29 cellular contexts compared by ENCODE assay signal in genomic region chr2:241835605-241836004, GRCh38. TPM values are rescaled to one million over a fixed set of nuclear protein-coding genes. Genes with fewer than 3 reads are reported as not detected.
"Had no signal": no experiment of that assay in that cellular context is flagged by ENCODE, and none has a peak within 500 bp of the region (broad histone marks: within the 10 kb centered on the region; RNA-seq: fewer than 3 reads in every experiment).

No MANE protein-coding gene starts in this region.

- H3K4me1 ChIP-seq: body of pancreas, spleen, suprapubic skin had no signal

- ATAC-seq: activated CD8-positive, alpha-beta memory T cell treated with anti-CD3 and anti-CD28 coated beads, Interleukin-2, amount 10 ng/mL, durations not matched to agents 7 days and 5 days; body of pancreas; left lobe of liver; naive thymus-derived CD4-positive, alpha-beta T cell; T-cell had no signal

- DNase-seq: activated CD4-positive, CD25-positive, alpha-beta regulatory T cell treated with anti-CD3 and anti-CD28 coated beads, Interleukin-2, amount 50 U/mL, for 72 hours; activated CD8-positive, alpha-beta memory T cell treated with anti-CD3 and anti-CD28 coated beads, Interleukin-2, amount 10 ng/mL, durations not matched to agents 7 days and 5 days; activated gamma-delta T cell treated with Interleukin-2 at 50 U/mL for 16 hours; amygdala; body of pancreas; erythroblast; foreskin fibroblast; retina; spleen; stimulated activated CD4-positive, alpha-beta T cell treated with anti-CD3 and anti-CD28 coated beads, Interleukin-4, amount 100 ng/mL, for 24 hours; stomach; T-cell; WERI-Rb-1 had no signal

- H3K4me3 ChIP-seq: body of pancreas, cardiac muscle cell, lung, spleen, stomach, suprapubic skin, tibial nerve had no signal

- H3K27ac ChIP-seq: body of pancreas, cardiac muscle cell, spleen, stomach, suprapubic skin, tibial nerve, WERI-Rb-1 had no signal

- H3K4me3 Mint-ChIP-seq: activated CD8-positive, alpha-beta memory T cell treated with anti-CD3 and anti-CD28 coated beads, Interleukin-2, amount 10 ng/mL, durations not matched to agents 7 days and 5 days; activated naive CD8-positive, alpha-beta T cell; naive thymus-derived CD4-positive, alpha-beta T cell; T-cell; T-helper 2 cell treated with Interferon-gamma antibody and Interleukin-4, amounts not matched to agents 5 μg/mL and 100 μg/mL, for 36 hours had no signal

- H3K27me3 Mint-ChIP-seq: activated naive CD8-positive, alpha-beta T cell had no signal

- H3K9me3 ChIP-seq: body of pancreas, stomach, suprapubic skin had no signal

- H3K27me3 ChIP-seq: body of pancreas, cardiac muscle cell had no signal

- H3K27ac Mint-ChIP-seq: activated CD8-positive, alpha-beta memory T cell treated with anti-CD3 and anti-CD28 coated beads, Interleukin-2, amount 10 ng/mL, durations not matched to agents 7 days and 5 days; activated naive CD8-positive, alpha-beta T cell; naive thymus-derived CD4-positive, alpha-beta T cell; progenitor cell of endocrine pancreas; T-cell; T-helper 2 cell treated with Interferon-gamma antibody and Interleukin-4, amounts not matched to agents 5 μg/mL and 100 μg/mL, for 36 hours had no signal

- H3K36me3 ChIP-seq: cardiac muscle cell, spleen, stomach, suprapubic skin, tibial nerve, WERI-Rb-1 had no signal

- H3K9me3 Mint-ChIP-seq: naive thymus-derived CD4-positive, alpha-beta T cell; T-cell had no signal

- H3K36me3 Mint-ChIP-seq: activated CD8-positive, alpha-beta memory T cell treated with anti-CD3 and anti-CD28 coated beads, Interleukin-2, amount 10 ng/mL, durations not matched to agents 7 days and 5 days; activated naive CD8-positive, alpha-beta T cell; T-cell had no signal

RNA-seq across cellular contexts. Expression of gene PDCD1, which starts 23.1 kb away (rescaled TPM):
- total RNA-seq: cardiac muscle cell, chondrocyte, fibroblast of lung, glomerular endothelial cell, osteocyte, progenitor cell of endocrine pancreas, suprapubic skin had no signal

RNA-seq across cellular contexts. Expression of gene NEU4, which starts 26.6 kb away (rescaled TPM):
- total RNA-seq: body of pancreas, fibroblast of lung, kidney epithelial cell, osteocyte had no signal

RNA-seq across cellular contexts. Expression of gene RTP5, which starts 33.9 kb away (rescaled TPM):
- total RNA-seq: activated CD8-positive, alpha-beta memory T cell treated with anti-CD3 and anti-CD28 coated beads, Interleukin-2, amount 10 ng/mL, durations not matched to agents 7 days and 5 days; body of pancreas; cardiac muscle cell; chondrocyte; fibroblast of lung; glomerular endothelial cell; kidney epithelial cell; left lobe of liver; mesenteric fat pad; mucosa of gallbladder; osteocyte; progenitor cell of endocrine pancreas; suprapubic skin; tibial nerve had no signal

RNA-seq across cellular contexts. Expression of gene GAL3ST2, which starts 59.0 kb away (rescaled TPM):
- total RNA-seq: body of pancreas, glomerular endothelial cell, kidney epithelial cell, mesenteric fat pad, suprapubic skin had no signal
